In the genomic region with DNA sequence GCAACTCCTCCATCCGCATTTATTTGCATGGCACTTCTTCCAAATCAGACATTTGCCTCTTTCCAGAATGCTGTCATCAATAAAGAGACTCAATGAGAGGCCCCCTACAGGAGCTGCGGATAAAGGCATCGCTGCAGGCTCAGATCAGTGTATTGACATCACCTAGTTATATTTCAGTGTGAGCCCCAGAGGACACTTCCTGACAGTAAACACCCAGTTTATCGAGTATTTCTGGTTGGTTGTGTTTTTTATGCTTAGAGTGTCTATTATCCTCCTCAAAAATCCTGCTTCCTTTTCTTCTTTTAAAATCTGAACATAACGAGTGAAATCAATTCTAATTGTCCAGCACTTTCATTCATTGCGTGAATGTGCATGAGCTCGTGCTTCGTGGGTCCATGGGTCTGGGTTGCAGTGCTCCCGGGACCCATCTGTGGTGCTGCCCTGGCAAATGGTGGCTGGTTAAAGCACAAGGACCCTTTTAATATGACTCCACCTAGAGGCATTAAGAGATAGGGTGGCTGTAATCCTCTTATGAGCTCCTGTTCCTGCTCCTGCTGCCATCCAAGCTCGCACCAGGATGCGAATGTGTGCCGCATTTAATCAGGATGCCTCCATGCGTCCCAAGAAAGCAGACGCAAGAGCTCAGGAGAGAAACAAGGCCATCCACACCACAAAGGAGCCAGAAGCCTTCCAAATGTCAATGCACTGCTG, we compare ENCODE assay signal across 10 cellular contexts. TPM values are rescaled to one million over a fixed set of nuclear protein-coding genes. Genes with fewer than 3 reads are reported as not detected.
DNase-seq lines count a peak whose midpoint lies in the region; ATAC-seq, FAIRE-seq and TF ChIP-seq lines count a peak whose summit lies in the region.
"Had no signal": no experiment of that assay in that cellular context is flagged by ENCODE, and none has a peak within 500 bp of the region (broad histone marks: within the 10 kb centered on the region; RNA-seq: fewer than 3 reads in every experiment).

No MANE protein-coding gene starts in this region.

- no peak overlapping the region for H2AFZ ChIP-seq in astrocyte (ENCODE audit: low read depth, low read length)

- H3K36me3 ChIP-seq in astrocyte (ENCODE audit: insufficient read depth, low read length) (peaks cover 38% of the 10 kb centered on the region), muscle layer of colon (ENCODE audit: insufficient read depth, low read length) (peaks cover 90% of the 10 kb centered on the region)

- H3K27me3 Mint-ChIP-seq in astrocyte (ENCODE audit: low read depth, unreplicated experiment): peaks cover 2% of the 10 kb centered on the region
- peaks cover 4% of the 10 kb centered on the region for H3K27me3 Mint-ChIP-seq in activated T-cell treated with anti-CD3 and anti-CD28 coated beads, Interleukin-2, amount 50 U/mL, for 4 hours (ENCODE audit: low read depth)

- H3K9me3 Mint-ChIP-seq in astrocyte (ENCODE audit: unreplicated experiment): no peaks in the 10 kb centered on the region
- H3K9me3 Mint-ChIP-seq in activated T-cell treated with anti-CD3 and anti-CD28 coated beads, Interleukin-2, amount 50 U/mL, for 4 hours: no peaks in the 10 kb centered on the region

- no peaks in the 10 kb centered on the region for H3K79me2 ChIP-seq in astrocyte (ENCODE audit: insufficient read depth, low read length)

- H3K4me1 ChIP-seq in astrocyte (ENCODE audit: insufficient read depth, low read length) (no peaks in the 10 kb centered on the region), muscle layer of colon (ENCODE audit: insufficient read depth, low read length) (peaks cover 84% of the 10 kb centered on the region)

- H3K4me2 ChIP-seq in astrocyte (ENCODE audit: low read length): no peak overlapping the region

- DNase-seq in D341Med (ENCODE audit: low spot score): peak; percentile 81
- DNase-seq in HFF-Myc (ENCODE audit: extremely low read depth, low read depth): no peak
- DNase-seq in astrocyte (ENCODE audit: low read depth): no peak
- no peak for DNase-seq in H4 (ENCODE audit: low spot score)
- DNase-seq in stimulated activated CD8-positive, alpha-beta memory T cell treated with anti-CD3 and anti-CD28 coated beads, Interleukin-4, amount 100 ng/mL, for 48 hours: no peak
- no peak for DNase-seq in activated T-cell treated with anti-CD3 and anti-CD28 coated beads, Interleukin-2, amount 50 U/mL, for 4 hours
- DNase-seq: activated CD4-positive, alpha-beta T cell treated with anti-CD3 and anti-CD28 coated beads for 1 hour had no signal

- H3K4me1 Mint-ChIP-seq in astrocyte (ENCODE audit: low read depth, unreplicated experiment): peaks cover 38% of the 10 kb centered on the region
- H3K4me1 Mint-ChIP-seq in activated T-cell treated with anti-CD3 and anti-CD28 coated beads, Interleukin-2, amount 50 U/mL, for 4 hours (ENCODE audit: low read depth): no peaks in the 10 kb centered on the region

- no peak overlapping the region for H3K9ac ChIP-seq in astrocyte (ENCODE audit: low read length)
- H3K9ac ChIP-seq in muscle layer of colon (ENCODE audit: low read length): no peak overlapping the region

- no peaks in the 10 kb centered on the region for H3K9me3 ChIP-seq in astrocyte (ENCODE audit: insufficient read depth, low read depth, low read length)
- no peaks in the 10 kb centered on the region for H3K9me3 ChIP-seq in muscle layer of colon (ENCODE audit: low read length)

- H3K4me3 Mint-ChIP-seq in astrocyte (ENCODE audit: unreplicated experiment): no peak overlapping the region
- H3K4me3 Mint-ChIP-seq in activated T-cell treated with anti-CD3 and anti-CD28 coated beads, Interleukin-2, amount 50 U/mL, for 4 hours: no peak overlapping the region

- no peak for FAIRE-seq in astrocyte (lab: Jason Lieb, UNC)

- no peak overlapping the region for H3K27ac Mint-ChIP-seq in astrocyte (ENCODE audit: unreplicated experiment)

- no peak for ATAC-seq in HG02840 (IDR thresholded peaks at IDR 0.05; ENCODE audit: low FRiP score, unreplicated experiment)
- ATAC-seq in activated T-cell treated with anti-CD3 and anti-CD28 coated beads, Interleukin-2, amount 50 U/mL, for 4 hours: no peak
- ATAC-seq: esophagus mucosa had no signal

- no peaks in the 10 kb centered on the region for H3K27me3 ChIP-seq in astrocyte (ENCODE audit: insufficient read depth, low read length)
- H3K27me3 ChIP-seq in muscle layer of colon (ENCODE audit: control insufficient read depth in 1 of 2, insufficient read depth in 2 of 2, low read length in 2 of 2): no peaks in the 10 kb centered on the region

- TF ChIP-seq CTCF in HFF-Myc (IDR thresholded peaks at IDR 0.05; ENCODE audit: low read depth, low read length, missing control alignments) (peak; percentile 54), astrocyte (IDR thresholded peaks at IDR 0.05; ENCODE audit: insufficient read depth, low read depth, low read length) (peak; percentile 38)

- H3K27ac ChIP-seq in astrocyte (ENCODE audit: low read depth, low read length): no peak overlapping the region
- peak overlapping the region; percentile 75 for H3K27ac ChIP-seq in muscle layer of colon (ENCODE audit: low read depth, low read length)

- peaks cover 26% of the 10 kb centered on the region for H3K36me3 Mint-ChIP-seq in astrocyte (ENCODE audit: low read depth, unreplicated experiment)
- no peaks in the 10 kb centered on the region for H3K36me3 Mint-ChIP-seq in activated T-cell treated with anti-CD3 and anti-CD28 coated beads, Interleukin-2, amount 50 U/mL, for 4 hours (ENCODE audit: insufficient read depth)

- no peaks in the 10 kb centered on the region for H4K20me1 ChIP-seq in astrocyte (ENCODE audit: insufficient read depth, low read length)

- H3K4me3 ChIP-seq in HFF-Myc (replicated peaks; ENCODE audit: low read depth, low read length) (no peak overlapping the region), astrocyte (ENCODE audit: insufficient read depth, low read depth, low read length) (no peak overlapping the region), muscle layer of colon (ENCODE audit: low read depth in 1 of 2, low read length in 2 of 2) (no peak overlapping the region)

RNA-seq across cellular contexts. Expression of a gene that starts 38.9 kb away (rescaled TPM):
- total RNA-seq in astrocyte: 68.5 and 76.7 TPM in 2 replicates
- 9.9 and 13.9 TPM in 2 replicates for total RNA-seq in H4 (2014; rRNA removed; shearing (Covaris generic))
- total RNA-seq in activated T-cell treated with anti-CD3 and anti-CD28 coated beads, Interleukin-2, amount 50 U/mL, for 4 hours: 1 to 10 TPM; 1.6 to 3.2 (median 1.6) TPM
